Comparison of ENCODE assay signal across 8 cellular contexts in genomic region chr1:154986736-154987135, GRCh38. TPM values are rescaled to one million over a fixed set of nuclear protein-coding genes. Genes with fewer than 3 reads are reported as not detected.
"Had no signal": no experiment of that assay in that cellular context is flagged by ENCODE, and none has a peak within 500 bp of the region (broad histone marks: within the 10 kb centered on the region; RNA-seq: fewer than 3 reads in every experiment).

No MANE protein-coding gene starts in this region.

RNA-seq across cellular contexts. Expression of gene LENEP, which starts 6.7 kb away (rescaled TPM):
- total RNA-seq: PC-3, Peyer's patch, Right ventricle myocardium inferior, Right ventricle myocardium superior, RPMI7951, SJCRH30, SJSA1 had no signal
- polyA plus RNA-seq: SK-N-SH had no signal
